In the genomic region with DNA sequence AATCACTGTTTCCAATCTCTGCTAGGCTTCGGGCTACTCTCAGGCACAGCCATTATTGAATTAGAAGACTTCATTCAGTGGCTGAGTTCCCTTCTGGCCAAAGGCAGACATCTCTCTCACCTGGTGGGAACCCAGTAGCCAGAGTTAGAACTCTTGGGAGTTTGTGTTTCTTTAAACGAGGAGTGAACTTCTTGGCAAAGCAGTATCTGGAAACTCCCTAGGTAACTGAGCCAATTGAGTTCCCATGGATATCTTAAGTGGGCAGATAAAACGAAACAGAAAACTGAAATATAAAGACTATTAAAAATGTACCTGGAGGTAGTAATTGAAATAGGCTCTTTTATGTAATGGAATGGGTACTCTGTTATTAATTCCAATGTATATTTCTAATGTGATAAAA, we compare ENCODE assay signal across 21 cellular contexts.
DNase-seq lines count a peak whose midpoint lies in the region; ATAC-seq and TF ChIP-seq lines count a peak whose summit lies in the region.
"Had no signal": no experiment of that assay in that cellular context is flagged by ENCODE, and none has a peak within 500 bp of the region (broad histone marks: within the 10 kb centered on the region; RNA-seq: fewer than 3 reads in every experiment).

No MANE protein-coding gene starts in this region.

- H3K36me3 Mint-ChIP-seq in GM23338 (ENCODE audit: low read depth) = no peaks in the 10 kb centered on the region
- H3K36me3 Mint-ChIP-seq: CD14-positive monocyte; CD4-positive, alpha-beta memory T cell; CD8-positive, alpha-beta memory T cell had no signal

- H3K27me3 ChIP-seq in GM23338 (ENCODE audit: insufficient read depth) (no peaks in the 10 kb centered on the region), mesendoderm (ENCODE audit: insufficient read depth, low read length, poor library complexity) (no peaks in the 10 kb centered on the region)
- H3K27me3 ChIP-seq: BE2C, BLaER1 had no signal

- no peak for ATAC-seq in GM23338

- H3F3A ChIP-seq in GM23338 (replicated peaks; ENCODE audit: low read depth) = no peaks in the 10 kb centered on the region

- no peak overlapping the region for H3K4me3 Mint-ChIP-seq in GM23338
- H3K4me3 Mint-ChIP-seq: CD14-positive monocyte; CD4-positive, alpha-beta memory T cell; CD4-positive, CD25-positive, alpha-beta regulatory T cell; CD8-positive, alpha-beta memory T cell had no signal

- no peak overlapping the region for H3K4me3 ChIP-seq in GM23338
- H3K4me3 ChIP-seq in mesendoderm (ENCODE audit: low read length) = no peak overlapping the region
- H3K4me3 ChIP-seq: BLaER1 had no signal

- H3K56ac ChIP-seq in mesendoderm (ENCODE audit: low read length) = no peak overlapping the region

- H3K27ac ChIP-seq in GM23338 (ENCODE audit: low read depth) (no peak overlapping the region), mesendoderm (ENCODE audit: low read depth, low read length) (no peak overlapping the region)
- H3K27ac ChIP-seq: BLaER1 had no signal

- H2AFZ ChIP-seq in GM23338 = 0 out of 2 replicates have a peak overlapping the region, but pooled peaks have one; percentile 6

- H3K4me2 ChIP-seq in GM23338 (no peak overlapping the region), mesendoderm (ENCODE audit: low read length) (no peak overlapping the region)
- H3K4me2 ChIP-seq: BLaER1 had no signal

- H3K4ac ChIP-seq in mesendoderm (ENCODE audit: low read depth, low read length) = no peak overlapping the region

- H2BK15ac ChIP-seq in mesendoderm (replicated peaks; ENCODE audit: low read depth) = no peak overlapping the region

- H4K8ac ChIP-seq in mesendoderm (ENCODE audit: low read depth, low read length) = no peak overlapping the region

- no peak overlapping the region for H3K23ac ChIP-seq in mesendoderm (ENCODE audit: low read length)

- H3K9me3 Mint-ChIP-seq in GM23338 = peaks cover 2% of the 10 kb centered on the region; the same call in 1 of the 3 replicates

- no peak overlapping the region for H2AK5ac ChIP-seq in mesendoderm (ENCODE audit: low read length)

- no peak overlapping the region for H3K9ac ChIP-seq in mesendoderm (ENCODE audit: low read length)
- H3K9ac ChIP-seq: BLaER1 had no signal

- H3K4me1 Mint-ChIP-seq in GM23338 = no peaks in the 10 kb centered on the region
- H3K4me1 Mint-ChIP-seq: CD14-positive monocyte; CD4-positive, alpha-beta memory T cell; CD4-positive, CD25-positive, alpha-beta regulatory T cell; CD8-positive, alpha-beta memory T cell had no signal

- no peak overlapping the region for H3K27ac Mint-ChIP-seq in GM23338
- H3K27ac Mint-ChIP-seq: CD14-positive monocyte; CD4-positive, alpha-beta memory T cell; CD4-positive, CD25-positive, alpha-beta regulatory T cell; CD8-positive, alpha-beta memory T cell had no signal

- no peaks in the 10 kb centered on the region for H4K20me1 ChIP-seq in GM23338 (replicated peaks; ENCODE audit: insufficient read depth)
- H4K20me1 ChIP-seq: BLaER1 had no signal

- H3K9me2 ChIP-seq in GM23338 (ENCODE audit: insufficient read depth) = peaks cover 6% of the 10 kb centered on the region; the same call in 1 of the 2 replicates

- no peaks in the 10 kb centered on the region for H3K27me3 Mint-ChIP-seq in GM23338 (ENCODE audit: insufficient read depth, low read depth, poor library complexity)
- H3K27me3 Mint-ChIP-seq: CD4-positive, alpha-beta memory T cell; CD4-positive, CD25-positive, alpha-beta regulatory T cell; CD8-positive, alpha-beta memory T cell had no signal

- H3K79me2 ChIP-seq in GM23338 (replicated peaks; ENCODE audit: insufficient read depth) (no peaks in the 10 kb centered on the region), mesendoderm (ENCODE audit: control insufficient read depth, insufficient read depth, low read length) (no peaks in the 10 kb centered on the region)

- H3K36me3 ChIP-seq in GM23338 (ENCODE audit: insufficient read depth) (no peaks in the 10 kb centered on the region), mesendoderm (ENCODE audit: control insufficient read depth, insufficient read depth, low read length) (no peaks in the 10 kb centered on the region)
- H3K36me3 ChIP-seq: BE2C had no signal

- H2BK120ac ChIP-seq in mesendoderm (ENCODE audit: low read depth, low read length) = no peak overlapping the region

- WGBS in mesendoderm (ENCODE audit: extremely low coverage, insufficient coverage, low lambda C conversion rate) = no CpG with 5 or more reads among the region's 3 CpGs

- no peak overlapping the region for H3K18ac ChIP-seq in mesendoderm (ENCODE audit: low read length)

- no peak for TF ChIP-seq CTCF in GM23338 (conservative IDR thresholded peaks at IDR 0.05; ENCODE audit: low read depth in 2 of 2)

- no peak overlapping the region for H2BK5ac ChIP-seq in mesendoderm (ENCODE audit: low read length)

- H3K4me1 ChIP-seq in GM23338 (ENCODE audit: insufficient read depth) (no peaks in the 10 kb centered on the region), mesendoderm (ENCODE audit: control insufficient read depth, low read depth, low read length) (no peaks in the 10 kb centered on the region)
- H3K4me1 ChIP-seq: BE2C, BLaER1 had no signal

- DNase-seq in GM23338 (ENCODE audit: low spot score) = no peak
- peak; percentile 40 for DNase-seq in SK-N-DZ (ENCODE audit: low spot score)
- DNase-seq in mesendoderm = peak; percentile 7
- DNase-seq in NCI-H2227 treated with DMSO at 0.1 percent for 48 hours (lab: John Stamatoyannopoulos, UW) = no peak
- no peak for DNase-seq in DMS53 treated with DMSO at 0.1 percent for 48 hours (lab: John Stamatoyannopoulos, UW; ENCODE audit: unreplicated experiment)
- no peak for DNase-seq in KG1 (lab: John Stamatoyannopoulos, UW)
- DNase-seq: 8988T; ACHN; BE2C; C1 segment of cervical spinal cord; CD4-positive, alpha-beta memory T cell; CD4-positive, CD25-positive, alpha-beta regulatory T cell; CD8-positive, alpha-beta memory T cell; COR-L47; DMS 273 treated with DMSO at 0.1 percent for 48 hours; DMS153; DMS53; DMS79 treated with DMSO at 0.1 percent for 48 hours; GF-D8 had no signal

- no peak overlapping the region for H4K5ac ChIP-seq in mesendoderm (ENCODE audit: low read length)

- no peaks in the 10 kb centered on the region for H3K79me1 ChIP-seq in mesendoderm (ENCODE audit: low read length)

TF ChIP-seq in GM23338, 12 proteins besides CTCF, POLR2A, EP300 and RAD21 (continues in another document):
- TF ChIP-seq NANOG (IDR thresholded peaks at IDR 0.05; ENCODE audit: borderline replicate concordance) (no peak), EZH2phosphoT487 (IDR thresholded peaks at IDR 0.05; ENCODE audit: unreplicated experiment) (no peak), CREB1 (CRISPR knock-in tag; IDR thresholded peaks at IDR 0.05; ENCODE audit: low read depth) (no peak), ZNF114 (CRISPR knock-in tag; IDR thresholded peaks at IDR 0.05) (no peak), ZNF331 (CRISPR knock-in tag; IDR thresholded peaks at IDR 0.05; ENCODE audit: low read depth) (no peak), STAT1 (IDR thresholded peaks at IDR 0.05; ENCODE audit: unreplicated experiment) (no peak)
- TF ChIP-seq, protein P1, sequence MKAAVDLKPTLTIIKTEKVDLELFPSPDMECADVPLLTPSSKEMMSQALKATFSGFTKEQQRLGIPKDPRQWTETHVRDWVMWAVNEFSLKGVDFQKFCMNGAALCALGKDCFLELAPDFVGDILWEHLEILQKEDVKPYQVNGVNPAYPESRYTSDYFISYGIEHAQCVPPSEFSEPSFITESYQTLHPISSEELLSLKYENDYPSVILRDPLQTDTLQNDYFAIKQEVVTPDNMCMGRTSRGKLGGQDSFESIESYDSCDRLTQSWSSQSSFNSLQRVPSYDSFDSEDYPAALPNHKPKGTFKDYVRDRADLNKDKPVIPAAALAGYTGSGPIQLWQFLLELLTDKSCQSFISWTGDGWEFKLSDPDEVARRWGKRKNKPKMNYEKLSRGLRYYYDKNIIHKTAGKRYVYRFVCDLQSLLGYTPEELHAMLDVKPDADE (IDR thresholded peaks at IDR 0.05) = no peak
- TF ChIP-seq, protein P2, sequence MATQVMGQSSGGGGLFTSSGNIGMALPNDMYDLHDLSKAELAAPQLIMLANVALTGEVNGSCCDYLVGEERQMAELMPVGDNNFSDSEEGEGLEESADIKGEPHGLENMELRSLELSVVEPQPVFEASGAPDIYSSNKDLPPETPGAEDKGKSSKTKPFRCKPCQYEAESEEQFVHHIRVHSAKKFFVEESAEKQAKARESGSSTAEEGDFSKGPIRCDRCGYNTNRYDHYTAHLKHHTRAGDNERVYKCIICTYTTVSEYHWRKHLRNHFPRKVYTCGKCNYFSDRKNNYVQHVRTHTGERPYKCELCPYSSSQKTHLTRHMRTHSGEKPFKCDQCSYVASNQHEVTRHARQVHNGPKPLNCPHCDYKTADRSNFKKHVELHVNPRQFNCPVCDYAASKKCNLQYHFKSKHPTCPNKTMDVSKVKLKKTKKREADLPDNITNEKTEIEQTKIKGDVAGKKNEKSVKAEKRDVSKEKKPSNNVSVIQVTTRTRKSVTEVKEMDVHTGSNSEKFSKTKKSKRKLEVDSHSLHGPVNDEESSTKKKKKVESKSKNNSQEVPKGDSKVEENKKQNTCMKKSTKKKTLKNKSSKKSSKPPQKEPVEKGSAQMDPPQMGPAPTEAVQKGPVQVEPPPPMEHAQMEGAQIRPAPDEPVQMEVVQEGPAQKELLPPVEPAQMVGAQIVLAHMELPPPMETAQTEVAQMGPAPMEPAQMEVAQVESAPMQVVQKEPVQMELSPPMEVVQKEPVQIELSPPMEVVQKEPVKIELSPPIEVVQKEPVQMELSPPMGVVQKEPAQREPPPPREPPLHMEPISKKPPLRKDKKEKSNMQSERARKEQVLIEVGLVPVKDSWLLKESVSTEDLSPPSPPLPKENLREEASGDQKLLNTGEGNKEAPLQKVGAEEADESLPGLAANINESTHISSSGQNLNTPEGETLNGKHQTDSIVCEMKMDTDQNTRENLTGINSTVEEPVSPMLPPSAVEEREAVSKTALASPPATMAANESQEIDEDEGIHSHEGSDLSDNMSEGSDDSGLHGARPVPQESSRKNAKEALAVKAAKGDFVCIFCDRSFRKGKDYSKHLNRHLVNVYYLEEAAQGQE (IDR thresholded peaks at IDR 0.05; ENCODE audit: unreplicated experiment) = no peak

Comparison
In these comparisons a context has a peak if more than half of its experiments do, and no peak if none do; other contexts are left out.
1. DNase-seq: peak in SK-N-DZ (single experiment) and mesendoderm (single experiment); none in GM23338 (single experiment), NCI-H2227 treated with DMSO at 0.1 percent for 48 hours (single experiment), DMS53 treated with DMSO at 0.1 percent for 48 hours (single experiment) and KG1 (single experiment).